23 cellular contexts compared by ENCODE assay signal in the genomic region with DNA sequence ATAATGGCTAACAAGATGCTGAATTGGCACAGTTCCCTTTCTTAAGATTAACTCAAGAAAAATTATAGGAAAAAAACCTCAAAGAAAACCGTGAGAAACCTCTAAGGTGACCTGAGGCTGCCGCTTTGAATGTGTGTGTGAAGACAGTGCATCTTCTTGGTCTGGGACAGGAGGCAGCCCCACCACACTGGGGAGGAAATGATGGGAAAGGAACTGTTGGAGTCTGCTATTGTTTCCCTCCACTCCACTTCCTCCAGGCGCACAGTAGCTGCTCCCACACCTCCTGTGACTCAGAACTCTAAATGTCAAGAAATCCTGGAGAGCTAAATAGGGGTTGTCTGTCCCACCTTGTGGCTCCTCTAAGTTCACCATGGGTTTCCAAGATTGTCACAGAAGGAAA.
DNase-seq lines count a peak whose midpoint lies in the region; ATAC-seq and TF ChIP-seq lines count a peak whose summit lies in the region.
"Had no signal": no experiment of that assay in that cellular context is flagged by ENCODE, and none has a peak within 500 bp of the region (broad histone marks: within the 10 kb centered on the region; RNA-seq: fewer than 3 reads in every experiment).

No MANE protein-coding gene starts in this region.

- no peaks in the 10 kb centered on the region for H3K9me2 ChIP-seq in GM23248 (ENCODE audit: insufficient read depth)
- peaks cover 3% of the 10 kb centered on the region for H3K9me2 ChIP-seq in GM23338 (ENCODE audit: insufficient read depth)

- H3K79me2 ChIP-seq in mammary epithelial cell (ENCODE audit: insufficient read depth, low read length) (peaks cover 14% of the 10 kb centered on the region), GM23248 (ENCODE audit: insufficient read depth) (peaks cover 10% of the 10 kb centered on the region), GM23338 (replicated peaks; ENCODE audit: insufficient read depth) (no peaks in the 10 kb centered on the region)
- H3K79me2 ChIP-seq: parathyroid adenoma had no signal

- H3K27me3 ChIP-seq in mammary epithelial cell (ENCODE audit: insufficient read depth, low read length): no peaks in the 10 kb centered on the region
- no peaks in the 10 kb centered on the region for H3K27me3 ChIP-seq in breast epithelium
- H3K27me3 ChIP-seq in GM23248 (replicated peaks; ENCODE audit: insufficient read depth): no peaks in the 10 kb centered on the region
- H3K27me3 ChIP-seq in mesenchymal stem cell (ENCODE audit: control insufficient read depth in 1 of 2, insufficient read depth in 1 of 2, low read length in 2 of 2): no peaks in the 10 kb centered on the region
- H3K27me3 ChIP-seq in GM23338 (ENCODE audit: insufficient read depth): no peaks in the 10 kb centered on the region
- H3K27me3 ChIP-seq: ascending aorta, esophagus muscularis mucosa had no signal

- H3F3A ChIP-seq in GM23248 (ENCODE audit: insufficient read depth) (no peaks in the 10 kb centered on the region), GM23338 (replicated peaks; ENCODE audit: low read depth) (no peaks in the 10 kb centered on the region)

- H2BK12ac ChIP-seq in mesenchymal stem cell (ENCODE audit: low read length in 2 of 2): peak overlapping the region in 1 of 2 experiments; percentile 71

- TF ChIP-seq CTCF in mammary epithelial cell (conservative IDR thresholded peaks at IDR 0.05 in 1 of 2, IDR thresholded peaks at IDR 0.05 in 1 of 2; ENCODE audit: extremely low read depth in 1 of 2, insufficient read depth in 1 of 2, low read depth in 1 of 2, low read length in 2 of 2) (no peak), breast epithelium (IDR thresholded peaks at IDR 0.05) (no peak), foreskin fibroblast (IDR thresholded peaks at IDR 0.05; ENCODE audit: low read depth, low read length) (no peak), GM23338 (conservative IDR thresholded peaks at IDR 0.05; ENCODE audit: low read depth in 2 of 2) (no peak)

- no peaks in the 10 kb centered on the region for H3K36me3 ChIP-seq in mammary epithelial cell (ENCODE audit: insufficient read depth, low read length)
- H3K36me3 ChIP-seq in breast epithelium: no peaks in the 10 kb centered on the region
- H3K36me3 ChIP-seq in GM23248 (ENCODE audit: low read depth): no peaks in the 10 kb centered on the region
- H3K36me3 ChIP-seq in mesenchymal stem cell (ENCODE audit: control insufficient read depth in 1 of 2, insufficient read depth in 2 of 2, low read depth in 1 of 2, low read length in 2 of 2): no peaks in the 10 kb centered on the region
- H3K36me3 ChIP-seq in GM23338 (ENCODE audit: insufficient read depth): no peaks in the 10 kb centered on the region
- H3K36me3 ChIP-seq: ascending aorta, esophagus muscularis mucosa had no signal

- H3K9me3 Mint-ChIP-seq in GM23338: no peaks in the 10 kb centered on the region; the same call in 2 of the 3 replicates
- H3K9me3 Mint-ChIP-seq in activated naive CD4-positive, alpha-beta T cell treated with anti-CD3 and anti-CD28 coated beads for 36 hours: peaks cover 8% of the 10 kb centered on the region

- H3K18ac ChIP-seq in mesenchymal stem cell (ENCODE audit: low read depth in 1 of 2, low read length in 2 of 2): peak overlapping the region; percentile 38 to 68

- no peak overlapping the region for H2AK5ac ChIP-seq in mesenchymal stem cell (ENCODE audit: low read length, severe bottlenecking)

- H3K27ac ChIP-seq in mammary epithelial cell (ENCODE audit: insufficient read depth, low read depth, low read length) (peak overlapping the region; percentile 46), breast epithelium (peak overlapping the region in 1 of 2 donors; percentile 35), GM23248 (no peak overlapping the region), mesenchymal stem cell (ENCODE audit: low read length, poor library complexity, severe bottlenecking) (no peak overlapping the region), GM23338 (ENCODE audit: low read depth) (no peak overlapping the region)
- H3K27ac ChIP-seq: ascending aorta, parathyroid adenoma, VCaP had no signal

- no peak for TF ChIP-seq POLR2A in breast epithelium (IDR thresholded peaks at IDR 0.05)

- no peak overlapping the region for H3K4ac ChIP-seq in mesenchymal stem cell (ENCODE audit: low read depth in 1 of 2, low read length in 2 of 2)

- no peaks in the 10 kb centered on the region for H3K9me3 ChIP-seq in mammary epithelial cell (replicated peaks; ENCODE audit: insufficient read depth, low read length)
- no peaks in the 10 kb centered on the region for H3K9me3 ChIP-seq in breast epithelium
- no peaks in the 10 kb centered on the region for H3K9me3 ChIP-seq in GM23248 (ENCODE audit: low read depth)
- H3K9me3 ChIP-seq in mesenchymal stem cell (ENCODE audit: control insufficient read depth, low read length): no peaks in the 10 kb centered on the region
- H3K9me3 ChIP-seq: ascending aorta, esophagus muscularis mucosa, mucosa of descending colon had no signal

- peak; percentile 24 for DNase-seq in mammary epithelial cell
- DNase-seq in breast epithelium (ENCODE audit: low spot score in 2 of 2): no peak
- DNase-seq in GM23248: peak; percentile 29
- DNase-seq in dermis blood vessel endothelial cell: peak; percentile 79
- no peak for DNase-seq in mesenchymal stem cell
- no peak for DNase-seq in foreskin fibroblast
- DNase-seq in GM23338 (ENCODE audit: low spot score): no peak
- no peak for DNase-seq in activated naive CD4-positive, alpha-beta T cell treated with anti-CD3 and anti-CD28 coated beads for 36 hours
- DNase-seq: activated CD4-positive, alpha-beta T cell treated with anti-CD3 and anti-CD28 coated beads, Interleukin-2, amount 10 ng/mL, durations not matched to agents 24 days and 14 days; activated CD8-positive, alpha-beta memory T cell treated with anti-CD3 and anti-CD28 coated beads, Interleukin-2, amount 10 ng/mL, durations not matched to agents 7 days and 5 days; effector CD4-positive, alpha-beta T cell; NCI-H1105; NCI-H2029; NCI-H2227 treated with DMSO at 0.1 percent for 48 hours; nephron progenitor cell; PC-3; T-helper 2 cell had no signal

- no peaks in the 10 kb centered on the region for H3K4me1 Mint-ChIP-seq in GM23338
- H3K4me1 Mint-ChIP-seq in activated naive CD4-positive, alpha-beta T cell treated with anti-CD3 and anti-CD28 coated beads for 36 hours (ENCODE audit: low read depth): no peaks in the 10 kb centered on the region
- H3K4me1 Mint-ChIP-seq: activated CD4-positive, alpha-beta T cell treated with anti-CD3 and anti-CD28 coated beads, Interleukin-2, amount 10 ng/mL, durations not matched to agents 24 days and 14 days; activated CD8-positive, alpha-beta memory T cell treated with anti-CD3 and anti-CD28 coated beads, Interleukin-2, amount 10 ng/mL, durations not matched to agents 7 days and 5 days had no signal

- H4K20me1 ChIP-seq in mammary epithelial cell (ENCODE audit: insufficient read depth, low read length) (no peaks in the 10 kb centered on the region), GM23248 (ENCODE audit: insufficient read depth) (no peaks in the 10 kb centered on the region), GM23338 (replicated peaks; ENCODE audit: insufficient read depth) (no peaks in the 10 kb centered on the region)

- no peak overlapping the region for H2BK15ac ChIP-seq in mesenchymal stem cell (ENCODE audit: low read depth, poor library complexity, severe bottlenecking)

- no peak overlapping the region for H3K4me3 Mint-ChIP-seq in GM23338
- no peak overlapping the region for H3K4me3 Mint-ChIP-seq in activated naive CD4-positive, alpha-beta T cell treated with anti-CD3 and anti-CD28 coated beads for 36 hours
- H3K4me3 Mint-ChIP-seq: activated CD4-positive, alpha-beta T cell treated with anti-CD3 and anti-CD28 coated beads, Interleukin-2, amount 10 ng/mL, durations not matched to agents 24 days and 14 days; activated CD8-positive, alpha-beta memory T cell treated with anti-CD3 and anti-CD28 coated beads, Interleukin-2, amount 10 ng/mL, durations not matched to agents 7 days and 5 days; nephron progenitor cell had no signal

- intact Hi-C loops in mammary epithelial cell (cut with micrococcal nuclease) (no loop called here), breast epithelium (cut with DNase I; ENCODE audit: low total_unique reads) (no loop called here)
- intact Hi-C loops in activated naive CD4-positive, alpha-beta T cell treated with anti-CD3 and anti-CD28 coated beads for 36 hours (cut with micrococcal nuclease): no loop called here

- no peak overlapping the region for H3K23ac ChIP-seq in mesenchymal stem cell (ENCODE audit: low read length in 2 of 2)

- peaks cover 7% of the 10 kb centered on the region for H3K27me3 Mint-ChIP-seq in GM23338 (ENCODE audit: insufficient read depth, low read depth, poor library complexity)
- no peaks in the 10 kb centered on the region for H3K27me3 Mint-ChIP-seq in activated naive CD4-positive, alpha-beta T cell treated with anti-CD3 and anti-CD28 coated beads for 36 hours (ENCODE audit: low read depth)
- H3K27me3 Mint-ChIP-seq: activated CD4-positive, alpha-beta T cell treated with anti-CD3 and anti-CD28 coated beads, Interleukin-2, amount 10 ng/mL, durations not matched to agents 24 days and 14 days; activated CD8-positive, alpha-beta memory T cell treated with anti-CD3 and anti-CD28 coated beads, Interleukin-2, amount 10 ng/mL, durations not matched to agents 7 days and 5 days had no signal

- no peak overlapping the region for H3K9ac ChIP-seq in mammary epithelial cell (ENCODE audit: insufficient read depth, low read length)
- H3K9ac ChIP-seq in GM23248: no peak overlapping the region
- no peak overlapping the region for H3K9ac ChIP-seq in mesenchymal stem cell (ENCODE audit: low read length)
- H3K9ac ChIP-seq: parathyroid adenoma had no signal

- dilution Hi-C loops in mammary epithelial cell (cut with HindIII; ENCODE audit: low sequenced_read_pairs): no loop called here

- no peak overlapping the region for H4K91ac ChIP-seq in mesenchymal stem cell (ENCODE audit: low read length)

- H3K4me3 ChIP-seq in mammary epithelial cell (replicated peaks in 1 of 3; ENCODE audit: insufficient read depth in 1 of 3, low read depth in 2 of 3, low read length in 3 of 3) (no peak overlapping the region), breast epithelium (no peak overlapping the region), GM23248 (no peak overlapping the region), mesenchymal stem cell (ENCODE audit: insufficient read depth in 1 of 2, low read depth in 1 of 2, low read length in 2 of 2) (no peak overlapping the region), foreskin fibroblast (ENCODE audit: low read depth in 1 of 2, low read length in 2 of 2) (no peak overlapping the region), GM23338 (no peak overlapping the region)
- H3K4me3 ChIP-seq: ascending aorta, esophagus muscularis mucosa, mucosa of descending colon had no signal

- H3K14ac ChIP-seq in mesenchymal stem cell (ENCODE audit: low read length in 2 of 2): no peak overlapping the region

- H3K4me2 ChIP-seq in mammary epithelial cell (ENCODE audit: insufficient read depth, low read depth, low read length): peak overlapping the region; percentile 65
- H3K4me2 ChIP-seq in GM23248 (ENCODE audit: unreplicated experiment): peak overlapping the region; percentile 2
- H3K4me2 ChIP-seq in mesenchymal stem cell (ENCODE audit: low read length, poor library complexity, severe bottlenecking): no peak overlapping the region
- H3K4me2 ChIP-seq in GM23338: no peak overlapping the region

- CTCF ChIA-PET in mammary epithelial cell (lab: Charles Lee; ENCODE audit: low non-redundant PET): interaction anchor here (0.6 kb wide), 2 partner anchors 56 to 203 kb away, joined by 4 read pairs; no protein-coding TSS in a partner anchor
- CTCF ChIA-PET in activated naive CD4-positive, alpha-beta T cell treated with anti-CD3 and anti-CD28 coated beads for 36 hours (lab: Charles Lee): no interaction called here

- H4K8ac ChIP-seq in mesenchymal stem cell (ENCODE audit: low read length): peak overlapping the region; percentile 0

- no peak overlapping the region for H3K27ac Mint-ChIP-seq in GM23338
- no peak overlapping the region for H3K27ac Mint-ChIP-seq in activated naive CD4-positive, alpha-beta T cell treated with anti-CD3 and anti-CD28 coated beads for 36 hours
- H3K27ac Mint-ChIP-seq: activated CD4-positive, alpha-beta T cell treated with anti-CD3 and anti-CD28 coated beads, Interleukin-2, amount 10 ng/mL, durations not matched to agents 24 days and 14 days; activated CD8-positive, alpha-beta memory T cell treated with anti-CD3 and anti-CD28 coated beads, Interleukin-2, amount 10 ng/mL, durations not matched to agents 7 days and 5 days; activated naive CD4-positive, alpha-beta T cell treated with anti-CD3 and anti-CD28 coated beads, Interleukin-2, amount 50 U/mL, for 72 hours; nephron progenitor cell had no signal

- BruUV-seq in mammary epithelial cell (replicated peaks; lab: Mats Ljungman, UMichigan): TSS peak; percentile 86

- 67% methylated on average over 3 of the region's 3 CpGs for WGBS in mammary epithelial cell (ENCODE audit: low coverage, missing lambda C conversion rate)
- 31 to 40% methylated on average over 3 of the region's 3 CpGs for WGBS in GM23248 (ENCODE audit: low coverage in 1 of 2, low lambda C conversion rate in 2 of 2, missing lambda C conversion rate in 2 of 2), 2 experiments
- WGBS in mesenchymal stem cell: 100% methylated on average over 3 of the region's 3 CpGs

- no peaks in the 10 kb centered on the region for H3K36me3 Mint-ChIP-seq in GM23338 (ENCODE audit: low read depth)
- H3K36me3 Mint-ChIP-seq in activated naive CD4-positive, alpha-beta T cell treated with anti-CD3 and anti-CD28 coated beads for 36 hours (ENCODE audit: low read depth): no peaks in the 10 kb centered on the region
- H3K36me3 Mint-ChIP-seq: activated CD8-positive, alpha-beta memory T cell treated with anti-CD3 and anti-CD28 coated beads, Interleukin-2, amount 10 ng/mL, durations not matched to agents 7 days and 5 days had no signal

- H2BK120ac ChIP-seq in mesenchymal stem cell (ENCODE audit: low read depth, low read length): no peak overlapping the region

- peaks cover 13% of the 10 kb centered on the region for H3K4me1 ChIP-seq in mammary epithelial cell (ENCODE audit: insufficient read depth, low read length)
- no peaks in the 10 kb centered on the region for H3K4me1 ChIP-seq in breast epithelium
- H3K4me1 ChIP-seq in GM23248 (ENCODE audit: insufficient read depth): peaks cover 17% of the 10 kb centered on the region; the same call in 1 of the 2 replicates
- peaks cover 8% of the 10 kb centered on the region for H3K4me1 ChIP-seq in mesenchymal stem cell (ENCODE audit: control insufficient read depth, insufficient read depth, low read depth, low read length)
- H3K4me1 ChIP-seq in GM23338 (ENCODE audit: insufficient read depth): no peaks in the 10 kb centered on the region
- H3K4me1 ChIP-seq: ascending aorta, parathyroid adenoma had no signal

- H2AFZ ChIP-seq in mammary epithelial cell (ENCODE audit: low read depth, low read length) (peak overlapping the region; percentile 75), GM23248 (no peak overlapping the region), mesenchymal stem cell (ENCODE audit: low read depth, low read length) (no peak overlapping the region), GM23338 (no peak overlapping the region)
- H2AFZ ChIP-seq: parathyroid adenoma had no signal

- H3K79me1 ChIP-seq in mesenchymal stem cell (replicated peaks; ENCODE audit: low read length, poor library complexity, severe bottlenecking): peaks cover 15% of the 10 kb centered on the region

- in situ Hi-C loops in mammary epithelial cell (cut with MboI; ENCODE audit: low sequenced_read_pairs in 2 of 2) (no loop called here), GM23248 (cut with MboI) (no loop called here)

- no peak overlapping the region for H2BK5ac ChIP-seq in mesenchymal stem cell (ENCODE audit: low read depth, low read length, poor library complexity, severe bottlenecking)

- ATAC-seq in GM23338: no peak
- ATAC-seq: activated CD8-positive, alpha-beta memory T cell treated with anti-CD3 and anti-CD28 coated beads, Interleukin-2, amount 10 ng/mL, durations not matched to agents 7 days and 5 days; activated naive CD4-positive, alpha-beta T cell treated with anti-CD3 and anti-CD28 coated beads, Interleukin-2, amount 50 U/mL, for 72 hours; PC-3 had no signal

Comparison
In these comparisons a context has a peak if more than half of its experiments do, and no peak if none do; other contexts are left out.
1. DNase-seq: peak in mammary epithelial cell (single experiment), GM23248 (single experiment) and dermis blood vessel endothelial cell (single experiment); none in breast epithelium (0 of 2), mesenchymal stem cell (single experiment), foreskin fibroblast (0 of 2), GM23338 (single experiment) and activated naive CD4-positive, alpha-beta T cell treated with anti-CD3 and anti-CD28 coated beads for 36 hours (single experiment).
2. H3K4me2 ChIP-seq: peak in mammary epithelial cell (single experiment) and GM23248 (single experiment); none in mesenchymal stem cell (single experiment) and GM23338 (single experiment).